ENCODE assay signal across 19 cellular contexts in the genomic region with DNA sequence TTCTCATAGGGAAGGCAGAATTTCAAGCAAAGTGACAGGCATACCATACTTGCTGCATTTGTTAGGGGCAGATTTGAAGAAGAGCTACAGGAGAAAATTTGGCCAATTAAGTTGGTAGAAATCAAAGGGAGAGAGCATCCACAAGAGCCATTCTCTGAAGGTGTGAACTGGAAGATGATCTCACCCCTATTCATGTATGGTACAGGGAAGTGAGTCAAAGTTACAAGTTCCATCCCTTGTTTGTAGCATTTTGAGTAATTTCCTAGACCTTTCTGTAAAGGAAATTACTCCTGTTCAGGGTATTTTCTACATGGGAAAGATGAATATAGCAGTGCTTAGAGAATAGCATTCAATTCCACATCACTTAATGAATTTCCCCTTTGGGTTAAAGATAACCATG. TPM values are rescaled to one million over a fixed set of nuclear protein-coding genes. Genes with fewer than 3 reads are reported as not detected.
"Had no signal": no experiment of that assay in that cellular context is flagged by ENCODE, and none has a peak within 500 bp of the region (broad histone marks: within the 10 kb centered on the region; RNA-seq: fewer than 3 reads in every experiment).

No MANE protein-coding gene starts in this region.

- H3K27ac Mint-ChIP-seq: activated naive CD8-positive, alpha-beta T cell treated with anti-CD3 and anti-CD28 coated beads, Interleukin-2, amount 10 ng/mL, durations not matched to agents 7 days and 5 days; dendritic cell treated with granulocyte-macrophage colony-stimulating factor and Interleukin-4, amounts not matched to agents 40 ng/mL and 50 ng/mL, for 4 days; effector memory CD8-positive, alpha-beta T cell; naive B cell; T-helper 1 cell treated with Interleukin-12 subunit alpha and Interleukin-12 subunit beta and Interleukin-4 antibody, amounts not matched to agents 30 μg/mL and 1 μg/mL, for 36 hours had no signal

- H3K27me3 ChIP-seq: brain microvascular endothelial cell, ovary, sigmoid colon, tibial artery, uterus had no signal

- H3K9me3 Mint-ChIP-seq: activated naive CD8-positive, alpha-beta T cell treated with anti-CD3 and anti-CD28 coated beads, Interleukin-2, amount 10 ng/mL, durations not matched to agents 7 days and 5 days; dendritic cell treated with granulocyte-macrophage colony-stimulating factor and Interleukin-4, amounts not matched to agents 40 ng/mL and 50 ng/mL, for 4 days; effector memory CD8-positive, alpha-beta T cell; naive B cell; T-helper 1 cell treated with Interleukin-12 subunit alpha and Interleukin-12 subunit beta and Interleukin-4 antibody, amounts not matched to agents 30 μg/mL and 1 μg/mL, for 36 hours had no signal

- DNase-seq: activated CD4-positive, alpha-beta T cell treated with anti-CD3 and anti-CD28 coated beads for 48 hours; activated CD8-positive, alpha-beta memory T cell treated with anti-CD3 and anti-CD28 coated beads for 24 hours; activated naive CD8-positive, alpha-beta T cell treated with anti-CD3 and anti-CD28 coated beads, Interleukin-2, amount 10 ng/mL, durations not matched to agents 7 days and 5 days; anterior cingulate cortex; brain microvascular endothelial cell; cerebellar nuclear complex; effector memory CD8-positive, alpha-beta T cell; naive B cell; ovary; sigmoid colon; spleen; stimulated activated CD4-positive, alpha-beta T cell treated with anti-CD3 and anti-CD28 coated beads, Interleukin-1b, Interleukin-23, amount 100 ng/mL, for 48 hours; tibial artery; uterus had no signal

- H3K9me3 ChIP-seq: ovary, sigmoid colon, spleen, tibial artery, uterus had no signal

- H3K36me3 ChIP-seq: brain microvascular endothelial cell, ovary, sigmoid colon, uterus had no signal

- H3K4me3 ChIP-seq: ovary, sigmoid colon, spleen, tibial artery, uterus had no signal

- H3K4me1 ChIP-seq: sigmoid colon, spleen, tibial artery, uterus had no signal

- ATAC-seq: effector memory CD8-positive, alpha-beta T cell; left lobe of liver had no signal

- H3K4me3 Mint-ChIP-seq: activated naive CD8-positive, alpha-beta T cell treated with anti-CD3 and anti-CD28 coated beads, Interleukin-2, amount 10 ng/mL, durations not matched to agents 7 days and 5 days; dendritic cell treated with granulocyte-macrophage colony-stimulating factor and Interleukin-4, amounts not matched to agents 40 ng/mL and 50 ng/mL, for 4 days; effector memory CD8-positive, alpha-beta T cell; naive B cell; T-helper 1 cell treated with Interleukin-12 subunit alpha and Interleukin-12 subunit beta and Interleukin-4 antibody, amounts not matched to agents 30 μg/mL and 1 μg/mL, for 36 hours had no signal

- H3K27ac ChIP-seq: brain microvascular endothelial cell, ovary, sigmoid colon, spleen, tibial artery, uterus had no signal

RNA-seq across cellular contexts. Expression of gene CCDC39, which starts 48.9 kb away (rescaled TPM):
- total RNA-seq: activated naive CD8-positive, alpha-beta T cell treated with anti-CD3 and anti-CD28 coated beads, Interleukin-2, amount 10 ng/mL, durations not matched to agents 7 days and 5 days; epithelial cell of proximal tubule; left lobe of liver; mononuclear cell had no signal
